ENCODE assay signal across 20 cellular contexts in genomic region chr11:65003282-65003681, GRCh38. TPM values are rescaled to one million over a fixed set of nuclear protein-coding genes. Genes with fewer than 3 reads are reported as not detected.
A peak's percentile ranks its signal among the peaks of the same experiment; 100 is the strongest.
DNase-seq lines count a peak whose midpoint lies in the region; ATAC-seq, FAIRE-seq and TF ChIP-seq lines count a peak whose summit lies in the region.
"Had no signal": no experiment of that assay in that cellular context is flagged by ENCODE, and none has a peak within 500 bp of the region (broad histone marks: within the 10 kb centered on the region; RNA-seq: fewer than 3 reads in every experiment).

No MANE protein-coding gene starts in this region.

- DNase-seq in HepG2 (ENCODE audit: low spot score) (no peak), right lobe of liver (no peak), adipocyte (ENCODE audit: low read depth) (peak; percentile 48), foreskin fibroblast (peak; percentile 35 to 72), putamen (ENCODE audit: low spot score) (no peak), cardiac septum (ENCODE audit: low spot score) (no peak), immature natural killer cell (no peak)
- DNase-seq: ACHN; colonic mucosa; COR-L47; NCI-H1694; NCI-H446; stimulated activated naive CD4-positive, alpha-beta T cell; upper lobe of right lung had no signal

- no peak for TF ChIP-seq POLR2A in HepG2 (IDR thresholded peaks at IDR 0.05; ENCODE audit: insufficient read depth in 1 of 2, low read depth in 2 of 2, low read length in 2 of 2)
- TF ChIP-seq POLR2A in right lobe of liver (IDR thresholded peaks at IDR 0.05), result no peak

- 58% methylated on average over 5 of the region's 7 CpGs for WGBS in HepG2 (ENCODE audit: low lambda C conversion rate)
- 83% methylated on average over 1 of the region's 7 CpGs for WGBS in right lobe of liver (ENCODE audit: insufficient coverage, low coverage, low lambda C conversion rate, missing lambda C conversion rate)

- POLR2A ChIA-PET in HepG2 (lab: Yijun Ruan, JAX), result interaction anchor here (0.6 to 2.3 kb wide), 2 partner anchors 11 to 162 kb away, joined by 3 to 5 read pairs; partner anchors contain the start of gene ARL2

- no peaks in the 10 kb centered on the region for H4K20me1 ChIP-seq in HepG2 (ENCODE audit: insufficient read depth, low read length)

- H3K9me3 Mint-ChIP-seq in immature natural killer cell, result no peaks in the 10 kb centered on the region
- H3K9me3 Mint-ChIP-seq: activated naive CD4-positive, alpha-beta T cell treated with anti-CD3 and anti-CD28 coated beads, Interleukin-2, amount 50 U/mL, for 24 hours had no signal

- no peak for TF ChIP-seq EP300 in HepG2 (IDR thresholded peaks at IDR 0.05; ENCODE audit: low read depth in 2 of 2, low read length in 2 of 2)
- TF ChIP-seq EP300 in HepG2 (CRISPR knock-in tag; IDR thresholded peaks at IDR 0.05; ENCODE audit: borderline replicate concordance), result no peak

- CTCF ChIA-PET in HepG2 (lab: Yijun Ruan, JAX; ENCODE audit: low intra/inter-chr PET ratio, low total read pairs), result interaction anchor here (1.2 kb wide), 1 partner anchor 10 kb away, joined by 3 read pairs; the partner anchor contains the start of gene ARL2

- H3K4me1 ChIP-seq in HepG2 (ENCODE audit: insufficient read depth, low read length) (peaks cover 69% of the 10 kb centered on the region), right lobe of liver (no peaks in the 10 kb centered on the region), adipocyte (ENCODE audit: control insufficient read depth, insufficient read depth, low read length) (no peaks in the 10 kb centered on the region)
- H3K4me1 ChIP-seq: colonic mucosa, upper lobe of right lung had no signal

- TF ChIP-seq RAD21 in HepG2 (CRISPR knock-in tag; IDR thresholded peaks at IDR 0.05), result no peak

- H3K27ac ChIP-seq in HepG2 (ENCODE audit: extremely low read length, insufficient read depth, low read length), result no peak overlapping the region
- H3K27ac ChIP-seq in right lobe of liver, result no peak overlapping the region
- H3K27ac ChIP-seq: colonic mucosa, esophagus muscularis mucosa, SK-N-MC, upper lobe of right lung had no signal

- ATAC-seq in HepG2 (no peak), right lobe of liver (no peak), GM19395 (IDR thresholded peaks at IDR 0.05; ENCODE audit: unreplicated experiment) (no peak)
- ATAC-seq: upper lobe of right lung had no signal

- H3K27me3 ChIP-seq in HepG2 (ENCODE audit: control insufficient read depth in 1 of 2, insufficient read depth in 2 of 2, low read length in 2 of 2) (peaks cover 0 to 6% of the 10 kb centered on the region in 2 experiments; a peak in 2 of 5 replicates), right lobe of liver (no peaks in the 10 kb centered on the region), adipocyte (replicated peaks; ENCODE audit: control insufficient read depth, insufficient read depth, low read length) (no peaks in the 10 kb centered on the region)
- H3K27me3 ChIP-seq: colonic mucosa, esophagus muscularis mucosa, upper lobe of right lung had no signal

- intact Hi-C loops in HepG2 (cut with micrococcal nuclease; ENCODE audit: unreplicated experiment) (no loop called here), right lobe of liver (cut with DNase I) (no loop called here), cardiac septum (cut with DNase I) (no loop called here)

- no TSS peak for BruUV-seq in HepG2 (replicated peaks; lab: Mats Ljungman, UMichigan)

- H3K36me3 Mint-ChIP-seq in immature natural killer cell, result no peaks in the 10 kb centered on the region
- H3K36me3 Mint-ChIP-seq: activated naive CD4-positive, alpha-beta T cell treated with anti-CD3 and anti-CD28 coated beads, Interleukin-2, amount 50 U/mL, for 24 hours had no signal

- no peaks in the 10 kb centered on the region for H3K9me3 ChIP-seq in HepG2 (ENCODE audit: low read length)
- H3K9me3 ChIP-seq in right lobe of liver, result no peaks in the 10 kb centered on the region
- no peaks in the 10 kb centered on the region for H3K9me3 ChIP-seq in adipocyte (ENCODE audit: control insufficient read depth, low read length)
- H3K9me3 ChIP-seq: colonic mucosa, esophagus muscularis mucosa, upper lobe of right lung had no signal

- no peak for TF ChIP-seq CTCF in HepG2 (CRISPR knock-in tag; IDR thresholded peaks at IDR 0.05)
- TF ChIP-seq CTCF in right lobe of liver (IDR thresholded peaks at IDR 0.05), result no peak
- no peak for TF ChIP-seq CTCF in foreskin fibroblast (IDR thresholded peaks at IDR 0.05; ENCODE audit: low read depth, low read length)

- no peak overlapping the region for H2AFZ ChIP-seq in HepG2 (ENCODE audit: low read length)

- no peaks in the 10 kb centered on the region for H3K4me1 Mint-ChIP-seq in immature natural killer cell

- no peaks in the 10 kb centered on the region for H3K79me2 ChIP-seq in HepG2 (ENCODE audit: insufficient read depth, low read length)

- no peaks in the 10 kb centered on the region for H3K36me3 ChIP-seq in HepG2 (replicated peaks in 1 of 2; ENCODE audit: control insufficient read depth in 1 of 2, insufficient read depth in 2 of 2, low read length in 2 of 2)
- H3K36me3 ChIP-seq in right lobe of liver, result no peaks in the 10 kb centered on the region
- H3K36me3 ChIP-seq in adipocyte (ENCODE audit: control insufficient read depth, insufficient read depth, low read length, severe bottlenecking), result no peaks in the 10 kb centered on the region
- H3K36me3 ChIP-seq: colonic mucosa, esophagus muscularis mucosa, upper lobe of right lung had no signal

- no peak overlapping the region for H3K4me3 ChIP-seq in HepG2 (replicated peaks in 1 of 3; ENCODE audit: insufficient read depth in 1 of 3, low read depth in 2 of 3, low read length in 3 of 3)
- H3K4me3 ChIP-seq in right lobe of liver, result no peak overlapping the region
- no peak overlapping the region for H3K4me3 ChIP-seq in adipocyte (ENCODE audit: low read length)
- no peak overlapping the region for H3K4me3 ChIP-seq in foreskin fibroblast (ENCODE audit: low read depth in 1 of 2, low read length in 2 of 2)
- H3K4me3 ChIP-seq: colonic mucosa, esophagus muscularis mucosa, SK-N-MC, upper lobe of right lung had no signal

- FAIRE-seq in HepG2 (lab: Jason Lieb, UNC), result no peak

- in situ Hi-C loops in HepG2 (cut with HindIII; ENCODE audit: extremely low pct_ligation_motif_present, low pct_unique_long_range_greater_than_20kb), result no loop called here

- no peak overlapping the region for H3K9ac ChIP-seq in HepG2 (ENCODE audit: insufficient read depth, low read depth, low read length)
- H3K9ac ChIP-seq in adipocyte (ENCODE audit: low read length), result no peak overlapping the region

- no peak overlapping the region for H3K4me2 ChIP-seq in HepG2 (ENCODE audit: low read depth, low read length)

- H3K27ac Mint-ChIP-seq in immature natural killer cell, result no peak overlapping the region
- H3K27ac Mint-ChIP-seq: activated naive CD4-positive, alpha-beta T cell treated with anti-CD3 and anti-CD28 coated beads, Interleukin-2, amount 50 U/mL, for 24 hours had no signal

- H3K4me3 Mint-ChIP-seq in immature natural killer cell, result no peak overlapping the region
- H3K4me3 Mint-ChIP-seq: activated naive CD4-positive, alpha-beta T cell treated with anti-CD3 and anti-CD28 coated beads, Interleukin-2, amount 50 U/mL, for 24 hours had no signal

- H3K27me3 Mint-ChIP-seq in immature natural killer cell (ENCODE audit: low read depth in 3 of 3), result peaks cover 0 to 1% (median 0%) of the 10 kb centered on the region in 3 donors
- H3K27me3 Mint-ChIP-seq: activated naive CD4-positive, alpha-beta T cell treated with anti-CD3 and anti-CD28 coated beads, Interleukin-2, amount 50 U/mL, for 24 hours had no signal

RNA-seq across cellular contexts. Expression of gene BATF2, which starts 6.5 kb away (rescaled TPM):
- 3.9 and 4.2 TPM in 2 replicates for total RNA-seq in HepG2 (2016; rRNA removed; fragmentation: Illumina TruSeq; extraction: Trizol)
- total RNA-seq in HepG2 (2016; cell fraction: cytosol; rRNA removed; fragmentation: Illumina TruSeq; extraction: Trizol; ENCODE audit: low read depth), result 1.3 and 1.9 TPM in 2 replicates
- total RNA-seq in HepG2 (2016; cell fraction: insoluble cytoplasmic fraction; rRNA removed; fragmentation: Illumina TruSeq; extraction: Trizol), result 3.0 and 4.3 TPM in 2 replicates
- total RNA-seq in HepG2 (2016; cell fraction: membrane; rRNA removed; fragmentation: Illumina TruSeq; extraction: Trizol), result 4.3 and 4.5 TPM in 2 replicates
- 1.9 and 2.1 TPM in 2 replicates for total RNA-seq in HepG2 (2016; cell fraction: nucleus; rRNA removed; fragmentation: Illumina TruSeq; extraction: Trizol)
- polyA plus RNA-seq in HepG2 (2011; rRNA removed), result 2.8 and 3.1 TPM in 2 replicates
- 1.7 and 2.0 TPM in 2 replicates for polyA plus RNA-seq in HepG2 (2011; cell fraction: cytosol; rRNA removed)
- 2.5 and 2.9 TPM in 2 replicates for polyA plus RNA-seq in HepG2 (2011; cell fraction: nucleus; rRNA removed)
- polyA plus RNA-seq in HepG2 (2012), result 1.5 and 1.9 TPM in 2 replicates
- polyA plus RNA-seq in HepG2 (2016; cell fraction: cytosol; fragmentation: Illumina TruSeq; extraction: Trizol; ENCODE audit: low read depth), result 1.2 TPM in 2 replicates
- 2.9 and 5.0 TPM in 2 replicates for polyA plus RNA-seq in HepG2 (2016; cell fraction: insoluble cytoplasmic fraction; fragmentation: Illumina TruSeq; extraction: Trizol; ENCODE audit: low read depth)
- 2.3 and 2.5 TPM in 2 replicates for polyA plus RNA-seq in HepG2 (2016; cell fraction: membrane; fragmentation: Illumina TruSeq; extraction: Trizol; ENCODE audit: low read depth)
- 3.7 and 4.3 TPM in 2 replicates for polyA plus RNA-seq in HepG2 (2016; cell fraction: nucleus; fragmentation: Illumina TruSeq; extraction: Trizol; ENCODE audit: insufficient read depth, low read depth)
- polyA minus RNA-seq in HepG2 (2011; rRNA and poly(A)+ RNA removed; ENCODE audit: low replicate concordance), result 0.70 and 5.7 TPM in 2 replicates
- 1.9 and 2.0 TPM in 2 replicates for polyA minus RNA-seq in HepG2 (2011; cell fraction: cytosol; rRNA and poly(A)+ RNA removed)
- 1.2 and 1.3 TPM in 2 replicates for polyA minus RNA-seq in HepG2 (2011; cell fraction: nucleus; rRNA and poly(A)+ RNA removed)
- 1 to 10 TPM; 1.9 to 2.5 (median 2.3) TPM for total RNA-seq in right lobe of liver
- total RNA-seq in cardiac septum, result 0.70 TPM
- not detected for polyA plus RNA-seq in immature natural killer cell

RNA-seq across cellular contexts. Expression of gene ARL2, which starts 10.7 kb away (rescaled TPM):
- total RNA-seq in HepG2 (2016; rRNA removed; fragmentation: Illumina TruSeq; extraction: Trizol), result 84.4 and 93.9 TPM in 2 replicates
- total RNA-seq in HepG2 (2016; cell fraction: cytosol; rRNA removed; fragmentation: Illumina TruSeq; extraction: Trizol; ENCODE audit: low read depth), result 41.1 and 42.9 TPM in 2 replicates
- 84.6 and 107 TPM in 2 replicates for total RNA-seq in HepG2 (2016; cell fraction: insoluble cytoplasmic fraction; rRNA removed; fragmentation: Illumina TruSeq; extraction: Trizol)
- total RNA-seq in HepG2 (2016; cell fraction: membrane; rRNA removed; fragmentation: Illumina TruSeq; extraction: Trizol), result 42.2 and 46.1 TPM in 2 replicates
- 24.2 and 31.3 TPM in 2 replicates for total RNA-seq in HepG2 (2016; cell fraction: nucleus; rRNA removed; fragmentation: Illumina TruSeq; extraction: Trizol)
- polyA plus RNA-seq in HepG2 (2011; rRNA removed), result 82.9 and 86.3 TPM in 2 replicates
- 95.6 and 112 TPM in 2 replicates for polyA plus RNA-seq in HepG2 (2011; cell fraction: cytosol; rRNA removed)
- 37.9 and 39.8 TPM in 2 replicates for polyA plus RNA-seq in HepG2 (2011; cell fraction: nucleus; rRNA removed)
- 58.0 and 65.9 TPM in 2 replicates for polyA plus RNA-seq in HepG2 (2012)
- polyA plus RNA-seq in HepG2 (2016; cell fraction: cytosol; fragmentation: Illumina TruSeq; extraction: Trizol; ENCODE audit: low read depth), result 53.8 and 56.3 TPM in 2 replicates
- 117 and 123 TPM in 2 replicates for polyA plus RNA-seq in HepG2 (2016; cell fraction: insoluble cytoplasmic fraction; fragmentation: Illumina TruSeq; extraction: Trizol; ENCODE audit: low read depth)
- polyA plus RNA-seq in HepG2 (2016; cell fraction: membrane; fragmentation: Illumina TruSeq; extraction: Trizol; ENCODE audit: low read depth), result 40.2 and 43.5 TPM in 2 replicates
- 52.2 and 55.0 TPM in 2 replicates for polyA plus RNA-seq in HepG2 (2016; cell fraction: nucleus; fragmentation: Illumina TruSeq; extraction: Trizol; ENCODE audit: insufficient read depth, low read depth)
- 36.6 and 96.3 TPM in 2 replicates for polyA minus RNA-seq in HepG2 (2011; rRNA and poly(A)+ RNA removed; ENCODE audit: low replicate concordance)
- 34.4 and 36.9 TPM in 2 replicates for polyA minus RNA-seq in HepG2 (2011; cell fraction: cytosol; rRNA and poly(A)+ RNA removed)
- polyA minus RNA-seq in HepG2 (2011; cell fraction: nucleus; rRNA and poly(A)+ RNA removed), result 8.1 and 12.2 TPM in 2 replicates
- 10 to 100 TPM in 3 of 6 experiments, 1 to 10 TPM in 3; 7.3 to 26.2 (median 10.0) TPM for total RNA-seq in right lobe of liver
- total RNA-seq in cardiac septum, result 120 TPM
- 100 to 1,000 TPM in 1 of 3 donors, 10 to 100 TPM in 2; 79.1 to 101 (median 80.1) TPM for polyA plus RNA-seq in immature natural killer cell

RNA-seq across cellular contexts. Expression of gene SNX15, which starts 24.0 kb away (rescaled TPM):
- total RNA-seq in HepG2 (2016; rRNA removed; fragmentation: Illumina TruSeq; extraction: Trizol) (20.7 and 22.6 TPM in 2 replicates), right lobe of liver (10 to 100 TPM in 1 of 6 experiments, 1 to 10 TPM in 5; 6.4 to 10.3 (median 8.7) TPM), cardiac septum (17.0 TPM)
- total RNA-seq in HepG2 (2016; cell fraction: cytosol; rRNA removed; fragmentation: Illumina TruSeq; extraction: Trizol; ENCODE audit: low read depth), result 12.1 and 12.4 TPM in 2 replicates
- 18.5 and 24.1 TPM in 2 replicates for total RNA-seq in HepG2 (2016; cell fraction: insoluble cytoplasmic fraction; rRNA removed; fragmentation: Illumina TruSeq; extraction: Trizol)
- total RNA-seq in HepG2 (2016; cell fraction: membrane; rRNA removed; fragmentation: Illumina TruSeq; extraction: Trizol), result 27.2 and 28.7 TPM in 2 replicates
- total RNA-seq in HepG2 (2016; cell fraction: nucleus; rRNA removed; fragmentation: Illumina TruSeq; extraction: Trizol), result 11.7 and 12.8 TPM in 2 replicates
- polyA plus RNA-seq in HepG2 (2011; rRNA removed) (19.1 and 21.2 TPM in 2 replicates), immature natural killer cell (10 to 100 TPM; 14.5 to 20.6 (median 19.9) TPM)
- 16.1 and 20.9 TPM in 2 replicates for polyA plus RNA-seq in HepG2 (2011; cell fraction: cytosol; rRNA removed)
- polyA plus RNA-seq in HepG2 (2011; cell fraction: nucleus; rRNA removed), result 17.0 and 18.7 TPM in 2 replicates
- polyA plus RNA-seq in HepG2 (2012), result 5.5 and 18.8 TPM in 2 replicates
- polyA plus RNA-seq in HepG2 (2016; cell fraction: cytosol; fragmentation: Illumina TruSeq; extraction: Trizol; ENCODE audit: low read depth), result 17.8 and 20.3 TPM in 2 replicates
- 31.4 and 39.7 TPM in 2 replicates for polyA plus RNA-seq in HepG2 (2016; cell fraction: insoluble cytoplasmic fraction; fragmentation: Illumina TruSeq; extraction: Trizol; ENCODE audit: low read depth)
- 29.3 and 33.3 TPM in 2 replicates for polyA plus RNA-seq in HepG2 (2016; cell fraction: membrane; fragmentation: Illumina TruSeq; extraction: Trizol; ENCODE audit: low read depth)
- 27.1 and 31.4 TPM in 2 replicates for polyA plus RNA-seq in HepG2 (2016; cell fraction: nucleus; fragmentation: Illumina TruSeq; extraction: Trizol; ENCODE audit: insufficient read depth, low read depth)
- 13.9 and 15.8 TPM in 2 replicates for polyA minus RNA-seq in HepG2 (2011; rRNA and poly(A)+ RNA removed; ENCODE audit: low replicate concordance)
- polyA minus RNA-seq in HepG2 (2011; cell fraction: cytosol; rRNA and poly(A)+ RNA removed), result 8.7 and 13.6 TPM in 2 replicates
- polyA minus RNA-seq in HepG2 (2011; cell fraction: nucleus; rRNA and poly(A)+ RNA removed), result 3.9 and 5.5 TPM in 2 replicates

RNA-seq across cellular contexts. Expression of gene MAJIN, which starts 31.4 kb away (rescaled TPM):
- not detected in 2 replicates for total RNA-seq in HepG2 (2016; rRNA removed; fragmentation: Illumina TruSeq; extraction: Trizol)
- not detected in 2 replicates for total RNA-seq in HepG2 (2016; cell fraction: cytosol; rRNA removed; fragmentation: Illumina TruSeq; extraction: Trizol; ENCODE audit: low read depth)
- total RNA-seq in HepG2 (2016; cell fraction: insoluble cytoplasmic fraction; rRNA removed; fragmentation: Illumina TruSeq; extraction: Trizol), result not detected in 2 replicates
- total RNA-seq in HepG2 (2016; cell fraction: membrane; rRNA removed; fragmentation: Illumina TruSeq; extraction: Trizol), result not detected in 2 replicates
- not detected in 2 replicates for total RNA-seq in HepG2 (2016; cell fraction: nucleus; rRNA removed; fragmentation: Illumina TruSeq; extraction: Trizol)
- polyA plus RNA-seq in HepG2 (2011; rRNA removed), result not detected in 2 replicates
- not detected in 2 replicates for polyA plus RNA-seq in HepG2 (2011; cell fraction: cytosol; rRNA removed)
- polyA plus RNA-seq in HepG2 (2011; cell fraction: nucleus; rRNA removed), result not detected in 2 replicates
- not detected in 2 replicates for polyA plus RNA-seq in HepG2 (2012)
- not detected in 2 replicates for polyA plus RNA-seq in HepG2 (2016; cell fraction: cytosol; fragmentation: Illumina TruSeq; extraction: Trizol; ENCODE audit: low read depth)
- not detected in 2 replicates for polyA plus RNA-seq in HepG2 (2016; cell fraction: insoluble cytoplasmic fraction; fragmentation: Illumina TruSeq; extraction: Trizol; ENCODE audit: low read depth)
- polyA plus RNA-seq in HepG2 (2016; cell fraction: membrane; fragmentation: Illumina TruSeq; extraction: Trizol; ENCODE audit: low read depth), result not detected in 2 replicates
- not detected in 2 replicates for polyA plus RNA-seq in HepG2 (2016; cell fraction: nucleus; fragmentation: Illumina TruSeq; extraction: Trizol; ENCODE audit: insufficient read depth, low read depth)
- not detected in 2 replicates for polyA minus RNA-seq in HepG2 (2011; rRNA and poly(A)+ RNA removed; ENCODE audit: low replicate concordance)
- not detected in 2 replicates for polyA minus RNA-seq in HepG2 (2011; cell fraction: cytosol; rRNA and poly(A)+ RNA removed)
- not detected in 2 replicates for polyA minus RNA-seq in HepG2 (2011; cell fraction: nucleus; rRNA and poly(A)+ RNA removed)
- under 1 TPM in 2 of 6 experiments, not detected in 4; 0.33 to 0.86 TPM for total RNA-seq in right lobe of liver
- total RNA-seq in cardiac septum, result not detected
- polyA plus RNA-seq in immature natural killer cell, result not detected
- total RNA-seq: colonic mucosa, esophagus muscularis mucosa, H4, lung microvascular endothelial cell, upper lobe of right lung had no signal

RNA-seq across cellular contexts. Expression of gene SAC3D1, which starts 37.7 kb away (rescaled TPM):
- 33.2 and 36.3 TPM in 2 replicates for total RNA-seq in HepG2 (2016; rRNA removed; fragmentation: Illumina TruSeq; extraction: Trizol)
- 17.6 and 24.5 TPM in 2 replicates for total RNA-seq in HepG2 (2016; cell fraction: cytosol; rRNA removed; fragmentation: Illumina TruSeq; extraction: Trizol; ENCODE audit: low read depth)
- total RNA-seq in HepG2 (2016; cell fraction: insoluble cytoplasmic fraction; rRNA removed; fragmentation: Illumina TruSeq; extraction: Trizol), result 27.9 and 37.1 TPM in 2 replicates
- 28.3 and 36.0 TPM in 2 replicates for total RNA-seq in HepG2 (2016; cell fraction: membrane; rRNA removed; fragmentation: Illumina TruSeq; extraction: Trizol)
- 15.6 and 16.8 TPM in 2 replicates for total RNA-seq in HepG2 (2016; cell fraction: nucleus; rRNA removed; fragmentation: Illumina TruSeq; extraction: Trizol)
- 7.4 and 8.9 TPM in 2 replicates for polyA plus RNA-seq in HepG2 (2011; rRNA removed)
- 10.6 and 22.0 TPM in 2 replicates for polyA plus RNA-seq in HepG2 (2011; cell fraction: cytosol; rRNA removed)
- polyA plus RNA-seq in HepG2 (2011; cell fraction: nucleus; rRNA removed), result 12.6 and 14.5 TPM in 2 replicates
- polyA plus RNA-seq in HepG2 (2012), result 7.4 and 9.2 TPM in 2 replicates
- polyA plus RNA-seq in HepG2 (2016; cell fraction: cytosol; fragmentation: Illumina TruSeq; extraction: Trizol; ENCODE audit: low read depth), result 17.6 and 24.3 TPM in 2 replicates
- polyA plus RNA-seq in HepG2 (2016; cell fraction: insoluble cytoplasmic fraction; fragmentation: Illumina TruSeq; extraction: Trizol; ENCODE audit: low read depth), result 34.5 and 41.1 TPM in 2 replicates
- polyA plus RNA-seq in HepG2 (2016; cell fraction: membrane; fragmentation: Illumina TruSeq; extraction: Trizol; ENCODE audit: low read depth), result 30.7 and 35.8 TPM in 2 replicates
- polyA plus RNA-seq in HepG2 (2016; cell fraction: nucleus; fragmentation: Illumina TruSeq; extraction: Trizol; ENCODE audit: insufficient read depth, low read depth), result 28.3 and 35.8 TPM in 2 replicates
- 16.9 and 20.3 TPM in 2 replicates for polyA minus RNA-seq in HepG2 (2011; rRNA and poly(A)+ RNA removed; ENCODE audit: low replicate concordance)
- 9.3 and 12.0 TPM in 2 replicates for polyA minus RNA-seq in HepG2 (2011; cell fraction: cytosol; rRNA and poly(A)+ RNA removed)
- 3.4 and 3.6 TPM in 2 replicates for polyA minus RNA-seq in HepG2 (2011; cell fraction: nucleus; rRNA and poly(A)+ RNA removed)
- total RNA-seq in right lobe of liver, result 10 to 100 TPM in 2 of 6 experiments, 1 to 10 TPM in 4; 4.2 to 13.8 (median 5.8) TPM
- 5.0 TPM for total RNA-seq in cardiac septum
- polyA plus RNA-seq in immature natural killer cell, result 10 to 100 TPM in 1 of 3 donors, 1 to 10 TPM in 2; 3.8 to 11.7 (median 9.2) TPM

Comparison
In these comparisons a context has a peak if more than half of its experiments do, and no peak if none do; other contexts are left out.
1. DNase-seq: peak in adipocyte (single experiment) and foreskin fibroblast (2 of 2); none in HepG2 (single experiment), right lobe of liver (0 of 3), putamen (single experiment), cardiac septum (single experiment) and immature natural killer cell (0 of 3).